Comparison of ENCODE assay signal across 8 cellular contexts in genomic region chr11:562046-562645, GRCh38. TPM values are rescaled to one million over a fixed set of nuclear protein-coding genes. Genes with fewer than 3 reads are reported as not detected.
DNase-seq lines count a peak whose midpoint lies in the region; ATAC-seq lines count a peak whose summit lies in the region.

No MANE protein-coding gene starts in this region.

- peak overlapping the region; percentile 92 for H3K4me3 Mint-ChIP-seq in activated CD4-positive, alpha-beta T cell treated with anti-CD3 and anti-CD28 coated beads, Interleukin-2, amount 10 ng/mL, durations not matched to agents 24 days and 14 days

- H3K27me3 Mint-ChIP-seq in activated CD4-positive, alpha-beta T cell treated with anti-CD3 and anti-CD28 coated beads, Interleukin-2, amount 10 ng/mL, durations not matched to agents 24 days and 14 days, result peaks cover 8% of the 10 kb centered on the region

- peak overlapping the region; percentile 87 for H3K4me3 ChIP-seq in SK-N-MC
- peak overlapping the region; percentile 50 for H3K4me3 ChIP-seq in iPS-15b (ENCODE audit: low read depth, low read length)
- peak overlapping the region in 5 of 7 experiments; percentile 85 to 93 (median 89) for H3K4me3 ChIP-seq in skin epidermis

- H3K27ac Mint-ChIP-seq in activated CD4-positive, alpha-beta T cell treated with anti-CD3 and anti-CD28 coated beads, Interleukin-2, amount 10 ng/mL, durations not matched to agents 24 days and 14 days, result no peak overlapping the region

- peaks cover 17% of the 10 kb centered on the region for H3K4me1 Mint-ChIP-seq in activated CD4-positive, alpha-beta T cell treated with anti-CD3 and anti-CD28 coated beads, Interleukin-2, amount 10 ng/mL, durations not matched to agents 24 days and 14 days

- intact Hi-C loops in activated CD4-positive, alpha-beta T cell treated with anti-CD3 and anti-CD28 coated beads, Interleukin-2, amount 10 ng/mL, durations not matched to agents 24 days and 14 days (cut with micrococcal nuclease), result no loop called here

- no peak overlapping the region for H3K27ac ChIP-seq in SK-N-MC
- peak overlapping the region in 7 of 21 experiments; percentile 32 to 97 (median 84) for H3K27ac ChIP-seq in skin epidermis

- no peak for ATAC-seq in GM18517 (IDR thresholded peaks at IDR 0.05; ENCODE audit: unreplicated experiment)

- no peaks in the 10 kb centered on the region for H3K9me3 ChIP-seq in SK-N-MC (ENCODE audit: low read depth, low read length)
- no peaks in the 10 kb centered on the region for H3K9me3 ChIP-seq in iPS-15b (ENCODE audit: control insufficient read depth, insufficient read depth, low read length)

- H3K4me1 ChIP-seq in iPS-15b (ENCODE audit: control insufficient read depth, insufficient read depth, low read length), result peaks cover 9% of the 10 kb centered on the region

- peaks cover 6% of the 10 kb centered on the region for H3K27me3 ChIP-seq in iPS-15b (ENCODE audit: control insufficient read depth, insufficient read depth, low read length)

- no peaks in the 10 kb centered on the region for H3K9me3 Mint-ChIP-seq in activated CD4-positive, alpha-beta T cell treated with anti-CD3 and anti-CD28 coated beads, Interleukin-2, amount 10 ng/mL, durations not matched to agents 24 days and 14 days

- H3K36me3 ChIP-seq in SK-N-MC (ENCODE audit: insufficient read depth, low read length) (no peaks in the 10 kb centered on the region), iPS-15b (ENCODE audit: control insufficient read depth, insufficient read depth, low read length) (peaks cover 23% of the 10 kb centered on the region)

- DNase-seq in activated CD4-positive, alpha-beta T cell treated with anti-CD3 and anti-CD28 coated beads, Interleukin-2, amount 10 ng/mL, durations not matched to agents 24 days and 14 days, result no peak
- no peak for DNase-seq in activated CD4-positive, alpha-beta T cell treated with anti-CD3 and anti-CD28 coated beads for 4 hours
- DNase-seq in SK-N-MC (ENCODE audit: low read depth, low spot score), result no peak
- no peak for DNase-seq in NCI-H2196 (lab: John Stamatoyannopoulos, UW; ENCODE audit: unreplicated experiment)
- DNase-seq in stimulated activated CD4-positive, alpha-beta T cell treated with anti-CD3 and anti-CD28 coated beads, Interleukin-15, amount 100 ng/mL, for 24 hours, result no peak

- peaks cover 15% of the 10 kb centered on the region for H3K36me3 Mint-ChIP-seq in activated CD4-positive, alpha-beta T cell treated with anti-CD3 and anti-CD28 coated beads, Interleukin-2, amount 10 ng/mL, durations not matched to agents 24 days and 14 days (ENCODE audit: low read depth)

- H3K9ac ChIP-seq in SK-N-MC (ENCODE audit: insufficient read length) (no peak overlapping the region), iPS-15b (ENCODE audit: low read depth, low read length) (no peak overlapping the region)

RNA-seq across cellular contexts. Expression of gene RASSF7, which starts 1.4 kb away (rescaled TPM):
- total RNA-seq in activated CD4-positive, alpha-beta T cell treated with anti-CD3 and anti-CD28 coated beads, Interleukin-2, amount 10 ng/mL, durations not matched to agents 24 days and 14 days, result 21.8 and 23.1 TPM in 2 replicates

RNA-seq across cellular contexts. Expression of gene LMNTD2, which starts 1.6 kb away (rescaled TPM):
- total RNA-seq in activated CD4-positive, alpha-beta T cell treated with anti-CD3 and anti-CD28 coated beads, Interleukin-2, amount 10 ng/mL, durations not matched to agents 24 days and 14 days, result 0.47 and 1.1 TPM in 2 replicates

RNA-seq across cellular contexts. Expression of gene PHRF1, which starts 14.1 kb away (rescaled TPM):
- 54.8 and 57.4 TPM in 2 replicates for total RNA-seq in activated CD4-positive, alpha-beta T cell treated with anti-CD3 and anti-CD28 coated beads, Interleukin-2, amount 10 ng/mL, durations not matched to agents 24 days and 14 days

RNA-seq across cellular contexts. Expression of gene LRRC56, which starts 24.8 kb away (rescaled TPM):
- total RNA-seq in activated CD4-positive, alpha-beta T cell treated with anti-CD3 and anti-CD28 coated beads, Interleukin-2, amount 10 ng/mL, durations not matched to agents 24 days and 14 days, result 2.1 and 2.3 TPM in 2 replicates

RNA-seq across cellular contexts. Expression of gene HRAS, which starts 26.8 kb away (rescaled TPM):
- total RNA-seq in activated CD4-positive, alpha-beta T cell treated with anti-CD3 and anti-CD28 coated beads, Interleukin-2, amount 10 ng/mL, durations not matched to agents 24 days and 14 days, result 70.8 and 94.4 TPM in 2 replicates
